ENCODE assay signal across 7 cellular contexts in the genomic region with DNA sequence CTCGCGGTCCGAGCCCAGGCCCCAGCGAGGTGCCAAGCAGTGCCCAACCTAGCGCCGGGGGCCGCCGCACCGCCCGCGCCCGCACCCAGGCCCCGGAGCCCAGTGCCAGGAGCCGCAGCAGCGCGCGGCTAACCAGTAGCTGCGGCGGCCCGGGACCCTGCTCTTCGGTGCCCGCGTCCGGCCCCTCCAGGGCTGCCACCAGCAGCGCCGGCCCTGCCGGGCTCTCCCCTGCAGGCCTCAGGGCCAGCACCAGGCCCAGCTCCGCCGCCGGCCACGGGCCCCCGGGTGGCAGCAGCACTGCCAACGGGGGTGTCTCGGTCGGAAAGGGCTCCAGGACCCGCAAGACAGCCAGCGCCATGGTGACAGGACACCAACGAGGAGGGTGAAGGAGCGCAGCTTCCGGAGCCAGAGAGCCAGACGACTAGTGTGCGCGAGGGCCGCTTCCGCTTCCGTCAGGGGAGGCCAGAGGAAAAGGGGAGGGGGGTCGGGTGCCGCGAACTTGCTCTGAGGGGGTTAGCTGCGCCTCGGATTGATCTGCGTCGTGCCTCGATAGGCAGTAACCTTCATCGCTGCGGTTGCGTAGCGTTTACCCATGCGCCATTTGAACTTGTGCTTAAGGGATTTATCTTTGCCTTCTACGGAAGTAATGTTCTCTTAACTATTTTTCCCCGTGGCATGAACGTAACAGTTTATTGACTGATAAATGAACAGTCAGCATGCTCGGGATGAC.
DNase-seq lines count a peak whose midpoint lies in the region; ATAC-seq, FAIRE-seq and TF ChIP-seq lines count a peak whose summit lies in the region.

Gene PEX6 (minus strand): TSS at position 389 of the 730 bp plus-strand sequence. CDS start 31 bp downstream, at position 358.

- no peak for TF ChIP-seq CTCF in astrocyte of the cerebellum (IDR thresholded peaks at IDR 0.05; ENCODE audit: low read depth, low read length, missing control alignments)
- no peak for TF ChIP-seq CTCF in retinal pigment epithelial cell (conservative IDR thresholded peaks at IDR 0.05; ENCODE audit: low read depth, low read length)

- FAIRE-seq in GM18507 (lab: Jason Lieb, UNC) = peak; percentile 95

- peak within 1 kb of the TSS; percentile 73 for H3K4me3 ChIP-seq in astrocyte of the cerebellum (ENCODE audit: low read depth, low read length)
- peak within 1 kb of the TSS; percentile 59 for H3K4me3 ChIP-seq in retinal pigment epithelial cell (ENCODE audit: low read length)

- DNase-seq in GM18507 (ENCODE audit: extremely low spot score, insufficient read length, low read depth) (peak; percentile 86), NCI-H2029 treated with DMSO at 0.1 percent for 48 hours (lab: John Stamatoyannopoulos, UW) (peak; percentile 61), T-helper 9 cell (peak; percentile 88), astrocyte of the cerebellum (ENCODE audit: low read depth) (peak; percentile 35), hippocampal formation (lab: John Stamatoyannopoulos, UW) (peak; percentile 73 to 81), retinal pigment epithelial cell (ENCODE audit: low read depth) (peak; percentile 45)

- in situ Hi-C loops in astrocyte of the cerebellum (cut with HindIII; ENCODE audit: low sequenced_read_pairs) = no loop called here

- peak; percentile 86 for ATAC-seq in HG03025 (IDR thresholded peaks at IDR 0.05; ENCODE audit: low FRiP score, unreplicated experiment)

Comparison
In these comparisons a context has a peak if more than half of its experiments do, and no peak if none do; other contexts are left out.
1. Peak in every context shown above with its lines: DNase-seq, ATAC-seq and H3K4me3 ChIP-seq.
2. DNase-seq: peak in every context shown above with its lines; median percentile 88 in T-helper 9 cell; 86 in GM18507; 77 in hippocampal formation; 61 in NCI-H2029 treated with DMSO at 0.1 percent for 48 hours; 45 in retinal pigment epithelial cell; 35 in astrocyte of the cerebellum.